8 cellular contexts compared by ENCODE assay signal in genomic region chr22:16824718-16825687, GRCh38. TPM values are rescaled to one million over a fixed set of nuclear protein-coding genes. Genes with fewer than 3 reads are reported as not detected.
DNase-seq lines count a peak whose midpoint lies in the region; ATAC-seq and TF ChIP-seq lines count a peak whose summit lies in the region.

Gene XKR3, minus strand, starts transcription at chr22:16825411. Its CDS starts 17,338 bp downstream, at chr22:16808073.

- H3K4me3 Mint-ChIP-seq in CD8-positive, alpha-beta memory T cell: peak within 1 kb of the TSS in 6 of 7 donors; percentile 38 to 79 (median 64)

- H3K36me3 ChIP-seq in CD8-positive, alpha-beta memory T cell (ENCODE audit: insufficient read depth, low read length): no peaks in the 10 kb centered on the region
- H3K36me3 ChIP-seq in HEK293 (ENCODE audit: control insufficient read depth in 2 of 2, insufficient read depth in 1 of 2, low read length in 2 of 2): no peaks in the 10 kb centered on the region

- H3K4me1 Mint-ChIP-seq in CD8-positive, alpha-beta memory T cell: peaks cover 16 to 21% (median 19%) of the 10 kb centered on the region in 3 donors

- CTCF ChIA-PET in CD8-positive, alpha-beta memory T cell (lab: Charles Lee): no interaction called here
- CTCF ChIA-PET in HEK293 (lab: Yijun Ruan, JAX): interaction anchor here (0.6 to 0.7 kb wide), 2 partner anchors 18 to 40 kb away, joined by 3 read pairs; no protein-coding TSS in a partner anchor
- CTCF ChIA-PET in RWPE1 (lab: Yijun Ruan, JAX): no interaction called here

- H3K9me3 Mint-ChIP-seq in CD8-positive, alpha-beta memory T cell: peaks cover 0 to 4% (median 0%) of the 10 kb centered on the region in 5 donors

- ATAC-seq in left lobe of liver: no peak

- H3K9me3 ChIP-seq in CD8-positive, alpha-beta memory T cell (ENCODE audit: low read length): no peaks in the 10 kb centered on the region
- no peaks in the 10 kb centered on the region for H3K9me3 ChIP-seq in HEK293 (ENCODE audit: control insufficient read depth, insufficient read depth, low read depth, low read length)

- no peaks in the 10 kb centered on the region for H3K27me3 ChIP-seq in CD8-positive, alpha-beta memory T cell (ENCODE audit: insufficient read depth, low read length, poor library complexity, severe bottlenecking)

- TF ChIP-seq CTCF in HEK293 (tag by site-specific recombination; IDR thresholded peaks at IDR 0.05) (no peak), RWPE1 (conservative IDR thresholded peaks at IDR 0.05; ENCODE audit: low read depth) (no peak)

- no peak within 1 kb of the TSS for H3K27ac ChIP-seq in CD8-positive, alpha-beta memory T cell (ENCODE audit: low read depth, low read length)
- no peak within 1 kb of the TSS for H3K27ac ChIP-seq in HEK293 (ENCODE audit: extremely low read depth, low read depth, low read length)
- no peak within 1 kb of the TSS for H3K27ac ChIP-seq in RWPE1

- H3K27ac Mint-ChIP-seq in CD8-positive, alpha-beta memory T cell: peak within 1 kb of the TSS in 4 of 8 donors; percentile 17 to 81 (median 50)

- no peaks in the 10 kb centered on the region for H3K4me1 ChIP-seq in CD8-positive, alpha-beta memory T cell (ENCODE audit: insufficient read depth, low read length)
- H3K4me1 ChIP-seq in HEK293 (ENCODE audit: control insufficient read depth, insufficient read depth, low read length): no peaks in the 10 kb centered on the region

- POLR2A ChIA-PET in CD8-positive, alpha-beta memory T cell (lab: Charles Lee): no interaction called here
- POLR2A ChIA-PET in HEK293 (lab: Yijun Ruan, JAX) (no interaction called here), RWPE1 (lab: Yijun Ruan, JAX; ENCODE audit: low non-redundant PET) (no interaction called here)

- no peak for DNase-seq in CD8-positive, alpha-beta memory T cell
- peak; percentile 5 for DNase-seq in RWPE1 (ENCODE audit: low spot score)
- DNase-seq in inferior parietal cortex (ENCODE audit: extremely low spot score): peak; percentile 4
- no peak for DNase-seq in NCI-H146 treated with DMSO at 0.1 percent for 48 hours (lab: John Stamatoyannopoulos, UW; ENCODE audit: unreplicated experiment)
- DNase-seq in DMS114 treated with DMSO at 0.1 percent for 48 hours (lab: John Stamatoyannopoulos, UW; ENCODE audit: unreplicated experiment): no peak
- DNase-seq in DMS53 treated with DMSO at 0.1 percent for 48 hours (lab: John Stamatoyannopoulos, UW; ENCODE audit: unreplicated experiment): no peak
- DNase-seq in left lobe of liver (ENCODE audit: low spot score): no peak

- H3K36me3 Mint-ChIP-seq in CD8-positive, alpha-beta memory T cell: no peaks in the 10 kb centered on the region

- H3K4me3 ChIP-seq in CD8-positive, alpha-beta memory T cell (ENCODE audit: low read length): peak within 1 kb of the TSS; percentile 3
- no peak within 1 kb of the TSS for H3K4me3 ChIP-seq in HEK293 (ENCODE audit: low read depth, low read length)

- H3K27me3 Mint-ChIP-seq in CD8-positive, alpha-beta memory T cell: no peaks in the 10 kb centered on the region

TF ChIP-seq in HEK293, 187 proteins besides CTCF, POLR2A, EP300 and RAD21:
- TF ChIP-seq ZNF518A (tag by site-specific recombination; conservative IDR thresholded peaks at IDR 0.05; ENCODE audit: low read depth) (0 out of 2 replicates have a peak, but pooled peaks have one; percentile 10), BCL11A (tag by site-specific recombination; IDR thresholded peaks at IDR 0.05; ENCODE audit: low read depth) (no peak), ZNF350 (tag by site-specific recombination; IDR thresholded peaks at IDR 0.05) (0 out of 2 replicates have a peak, but pooled peaks have one; percentile 56), ZBTB17 (tag by site-specific recombination; IDR thresholded peaks at IDR 0.05) (peak; percentile 77), INSM2 (tag by site-specific recombination; IDR thresholded peaks at IDR 0.05) (no peak), ZNF280C (tag by site-specific recombination; IDR thresholded peaks at IDR 0.05) (no peak), ZBTB26 (tag by site-specific recombination; optimal IDR thresholded peaks at IDR 0.05) (no peak), GLIS1 (tag by site-specific recombination; IDR thresholded peaks at IDR 0.05) (0 out of 2 replicates have a peak, but pooled peaks have one; percentile 31), ZNF404 (tag by site-specific recombination; IDR thresholded peaks at IDR 0.05) (no peak), ZNF394 (tag by site-specific recombination; IDR thresholded peaks at IDR 0.05; ENCODE audit: borderline replicate concordance) (0 out of 2 replicates have a peak, but pooled peaks have one; percentile 32)
TF ChIP-seq in HEK293: peak in this region for 5.

RNA-seq across cellular contexts. Expression of gene XKR3, which starts in this region (rescaled TPM):
- total RNA-seq in CD8-positive, alpha-beta memory T cell: not detected
- polyA plus RNA-seq in CD8-positive, alpha-beta memory T cell: not detected
- total RNA-seq in left lobe of liver: not detected

Comparison
In these comparisons a context has a peak if more than half of its experiments do, and no peak if none do; other contexts are left out.
1. DNase-seq: peak in RWPE1 (single experiment) and inferior parietal cortex (single experiment); none in CD8-positive, alpha-beta memory T cell (0 of 5), NCI-H146 treated with DMSO at 0.1 percent for 48 hours (single experiment), DMS114 treated with DMSO at 0.1 percent for 48 hours (single experiment), DMS53 treated with DMSO at 0.1 percent for 48 hours (single experiment) and left lobe of liver (single experiment).